Comparison of ENCODE assay signal across 7 cellular contexts in the genomic region with DNA sequence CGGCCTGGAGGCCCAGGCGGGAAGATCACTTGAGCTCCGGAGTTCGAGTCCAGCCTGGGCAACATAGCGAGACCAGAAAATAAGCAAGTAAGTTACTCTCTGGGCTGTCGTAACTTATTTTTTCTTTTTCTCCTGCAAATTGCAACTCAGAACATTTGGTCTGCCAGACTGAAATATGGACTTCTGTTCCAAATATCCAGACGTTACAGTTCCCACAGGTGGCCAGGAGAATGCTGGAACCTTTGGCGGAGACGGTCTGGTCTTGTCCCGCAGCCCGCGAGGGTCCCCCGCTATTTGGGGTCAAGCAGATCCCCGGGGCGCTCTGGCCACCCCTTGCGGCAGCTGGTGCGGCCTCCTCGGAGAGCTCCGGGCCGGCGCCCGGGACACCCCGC.
DNase-seq lines count a peak whose midpoint lies in the region; ATAC-seq and TF ChIP-seq lines count a peak whose summit lies in the region.

No MANE protein-coding gene starts in this region.

- H3K36me3 Mint-ChIP-seq in activated naive CD8-positive, alpha-beta T cell = no peaks in the 10 kb centered on the region

- no peak overlapping the region for H3K27ac ChIP-seq in HL-60 (replicated peaks)
- no peak overlapping the region for H3K27ac ChIP-seq in iPS-20b (ENCODE audit: low read length)

- H3K27ac Mint-ChIP-seq in activated naive CD8-positive, alpha-beta T cell = no peak overlapping the region
- H3K27ac Mint-ChIP-seq in stimulated activated naive CD8-positive, alpha-beta T cell treated with anti-CD3 and anti-CD28 coated beads, Interleukin-15, amount 100 ng/mL, for 72 hours = no peak overlapping the region

- H3K4me3 ChIP-seq in HL-60 (replicated peaks; ENCODE audit: insufficient read depth, low read length) (peak overlapping the region; percentile 34), iPS-20b (ENCODE audit: low read length) (peak overlapping the region; percentile 90)

- peaks cover 3% of the 10 kb centered on the region; the same call in 1 of the 2 replicates for H3K4me1 ChIP-seq in iPS-20b (ENCODE audit: insufficient read depth, low read length)

- H3K4me1 Mint-ChIP-seq in activated naive CD8-positive, alpha-beta T cell (ENCODE audit: low read depth) = peaks cover 4% of the 10 kb centered on the region
- H3K4me1 Mint-ChIP-seq in stimulated activated naive CD8-positive, alpha-beta T cell treated with anti-CD3 and anti-CD28 coated beads, Interleukin-15, amount 100 ng/mL, for 72 hours = peaks cover 4% of the 10 kb centered on the region

- no peaks in the 10 kb centered on the region for H3K9me3 Mint-ChIP-seq in activated naive CD8-positive, alpha-beta T cell (ENCODE audit: low read depth)
- no peaks in the 10 kb centered on the region for H3K9me3 Mint-ChIP-seq in stimulated activated naive CD8-positive, alpha-beta T cell treated with anti-CD3 and anti-CD28 coated beads, Interleukin-15, amount 100 ng/mL, for 72 hours

- H3K27me3 ChIP-seq in HL-60 (ENCODE audit: insufficient read depth, poor library complexity, severe bottlenecking) (peaks cover 13% of the 10 kb centered on the region), iPS-20b (ENCODE audit: insufficient read depth, low read length) (peaks cover 25% of the 10 kb centered on the region)

- H3K9ac ChIP-seq in iPS-20b (ENCODE audit: low read depth, low read length) = peak overlapping the region; percentile 83; the same call in 1 of the 2 replicates

- H3K27me3 Mint-ChIP-seq in activated naive CD8-positive, alpha-beta T cell = peaks cover 6% of the 10 kb centered on the region
- H3K27me3 Mint-ChIP-seq in stimulated activated naive CD8-positive, alpha-beta T cell treated with anti-CD3 and anti-CD28 coated beads, Interleukin-15, amount 100 ng/mL, for 72 hours = peaks cover 55% of the 10 kb centered on the region

- ATAC-seq in stimulated activated naive CD8-positive, alpha-beta T cell treated with anti-CD3 and anti-CD28 coated beads, Interleukin-15, amount 100 ng/mL, for 72 hours = no peak
- no peak for ATAC-seq in GM19324 (IDR thresholded peaks at IDR 0.05; ENCODE audit: low FRiP score, unreplicated experiment)
- ATAC-seq in HG02973 (IDR thresholded peaks at IDR 0.05; ENCODE audit: unreplicated experiment) = no peak
- no peak for ATAC-seq in GM19463 (IDR thresholded peaks at IDR 0.05; ENCODE audit: unreplicated experiment)

- H3K9me3 ChIP-seq in iPS-20b (ENCODE audit: insufficient read depth, low read depth, low read length) = no peaks in the 10 kb centered on the region

- no peak for DNase-seq in HL-60 (ENCODE audit: low read depth in 1 of 2, low spot score in 1 of 2)
- no peak for DNase-seq in stimulated activated naive CD8-positive, alpha-beta T cell treated with anti-CD3 and anti-CD28 coated beads, Interleukin-15, amount 100 ng/mL, for 72 hours

- H3K36me3 ChIP-seq in iPS-20b (ENCODE audit: insufficient read depth, low read depth, low read length) = no peaks in the 10 kb centered on the region

- no peak for TF ChIP-seq CTCF in HL-60 (IDR thresholded peaks at IDR 0.05; ENCODE audit: insufficient read depth, low read length)

- H3K4me3 Mint-ChIP-seq in activated naive CD8-positive, alpha-beta T cell = peak overlapping the region; percentile 79
- peak overlapping the region; percentile 13 to 75 for H3K4me3 Mint-ChIP-seq in stimulated activated naive CD8-positive, alpha-beta T cell treated with anti-CD3 and anti-CD28 coated beads, Interleukin-15, amount 100 ng/mL, for 72 hours
